Comparison of ENCODE assay signal across 2 cellular contexts in genomic region chr2:85259101-85259590, GRCh38.
TF ChIP-seq lines count a peak whose summit lies in the region.

No MANE protein-coding gene starts in this region.

TF ChIP-seq in IMR-90, 13 proteins besides CTCF, POLR2A, EP300 and RAD21:
- TF ChIP-seq RCOR1 (IDR thresholded peaks at IDR 0.05; ENCODE audit: insufficient replicate concordance, low read length), result no peak
- TF ChIP-seq CEBPB (IDR thresholded peaks at IDR 0.05; ENCODE audit: low read depth, low read length), result peak; percentile 38; the same call in 1 of the 2 replicates
- no peak for TF ChIP-seq MXI1 (IDR thresholded peaks at IDR 0.05; ENCODE audit: borderline replicate concordance, low read depth, low read length)
TF ChIP-seq in IMR-90: peak in this region for 1.

TF ChIP-seq in H1, 55 proteins besides CTCF, POLR2A, EP300 and RAD21:
- TF ChIP-seq KDM4A (IDR thresholded peaks at IDR 0.05; ENCODE audit: low read depth, low read length, severe bottlenecking), result no peak
- TF ChIP-seq KDM1A (IDR thresholded peaks at IDR 0.05; ENCODE audit: borderline replicate concordance, low read length), result no peak
- TF ChIP-seq, protein P1, sequence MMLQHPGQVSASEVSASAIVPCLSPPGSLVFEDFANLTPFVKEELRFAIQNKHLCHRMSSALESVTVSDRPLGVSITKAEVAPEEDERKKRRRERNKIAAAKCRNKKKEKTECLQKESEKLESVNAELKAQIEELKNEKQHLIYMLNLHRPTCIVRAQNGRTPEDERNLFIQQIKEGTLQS (IDR thresholded peaks at IDR 0.05; ENCODE audit: insufficient read depth, low read depth, low read length), result no peak
- TF ChIP-seq TEAD4 (IDR thresholded peaks at IDR 0.05; ENCODE audit: low read depth, low read length), result peak; percentile 22; the same call in 1 of the 2 replicates
- TF ChIP-seq ASH2L (IDR thresholded peaks at IDR 0.05; ENCODE audit: low read length), result no peak
TF ChIP-seq in H1: peak in this region for 1.
